21 cellular contexts compared by ENCODE assay signal in the genomic region with DNA sequence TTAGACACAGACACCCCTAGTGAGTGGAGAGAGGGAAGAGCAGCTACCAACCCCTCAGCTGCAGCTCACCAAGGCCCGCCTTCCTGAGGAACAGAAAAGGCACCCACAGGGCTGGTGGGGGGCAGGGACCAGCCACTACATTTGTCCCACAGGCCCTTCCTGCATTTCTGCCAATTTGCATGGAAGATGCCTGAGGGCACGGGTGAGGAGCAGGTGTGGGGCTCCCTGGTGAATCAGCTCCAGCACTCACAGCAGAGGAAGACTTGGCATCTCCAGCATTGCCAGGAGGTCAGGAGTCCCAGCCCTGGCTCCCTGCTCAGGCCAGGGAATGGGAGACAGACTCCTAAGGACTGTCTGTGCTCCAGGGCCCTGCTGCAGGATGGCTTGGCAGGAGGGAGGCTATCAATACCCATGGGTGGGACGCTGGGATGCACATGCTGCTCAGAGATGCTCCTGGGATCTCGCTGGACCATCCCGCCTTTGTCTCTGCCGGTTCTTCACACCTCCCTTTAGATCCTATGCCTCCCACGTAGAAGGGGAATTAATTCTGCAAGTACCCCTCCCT.
"Had no signal": no experiment of that assay in that cellular context is flagged by ENCODE, and none has a peak within 500 bp of the region (broad histone marks: within the 10 kb centered on the region; RNA-seq: fewer than 3 reads in every experiment).

No MANE protein-coding gene starts in this region.

- H3K4me1 Mint-ChIP-seq: naive thymus-derived CD8-positive, alpha-beta T cell had no signal

- H3K9me3 Mint-ChIP-seq: activated naive CD4-positive, alpha-beta T cell treated with anti-CD3 and anti-CD28 coated beads, Interleukin-2, amount 50 U/mL, for 72 hours; activated T-helper 1 cell treated with anti-CD3 and anti-CD28 coated beads, Interleukin-12 subunit alpha, Interleukin-12 subunit beta, Interleukin-2, Interleukin-4 antibody, amounts not matched to agents 30 ng/mL and 10 ng/mL and 1 ng/mL, durations not matched to agents 14 hours and 24 hours and 36 hours; naive thymus-derived CD8-positive, alpha-beta T cell; stimulated activated naive CD8-positive, alpha-beta T cell treated with anti-CD3 and anti-CD28 coated beads, Interleukin-15, Interleukin-2, amounts not matched to agents 100 ng/mL and 50 ng/mL, for 24 hours had no signal

- ATAC-seq: activated naive CD4-positive, alpha-beta T cell treated with anti-CD3 and anti-CD28 coated beads, Interleukin-2, amount 50 U/mL, for 72 hours; left cardiac atrium; naive thymus-derived CD8-positive, alpha-beta T cell; right lobe of liver had no signal

- H3K79me2 ChIP-seq: parathyroid adenoma had no signal

- H3K27ac ChIP-seq: adrenal gland, esophagus muscularis mucosa, neutrophil, parathyroid adenoma, right lobe of liver, suprapubic skin, transverse colon, uterus had no signal

- H3K9ac ChIP-seq: parathyroid adenoma had no signal

- H2AFZ ChIP-seq: parathyroid adenoma had no signal

- H3K9me3 ChIP-seq: adrenal gland, esophagus muscularis mucosa, neutrophil, right lobe of liver, suprapubic skin, transverse colon, uterus had no signal

- H3K27me3 ChIP-seq: right lobe of liver, uterus had no signal

- H3K27ac Mint-ChIP-seq: activated naive CD4-positive, alpha-beta T cell treated with anti-CD3 and anti-CD28 coated beads, Interleukin-2, amount 50 U/mL, for 72 hours; activated T-helper 1 cell treated with anti-CD3 and anti-CD28 coated beads, Interleukin-12 subunit alpha, Interleukin-12 subunit beta, Interleukin-2, Interleukin-4 antibody, amounts not matched to agents 30 ng/mL and 10 ng/mL and 1 ng/mL, durations not matched to agents 14 hours and 24 hours and 36 hours; naive thymus-derived CD8-positive, alpha-beta T cell; stimulated activated naive CD8-positive, alpha-beta T cell treated with anti-CD3 and anti-CD28 coated beads, Interleukin-15, Interleukin-2, amounts not matched to agents 100 ng/mL and 50 ng/mL, for 24 hours had no signal

- H3K4me3 ChIP-seq: adrenal gland, esophagus muscularis mucosa, right lobe of liver, suprapubic skin, transverse colon, uterus had no signal

- H3K36me3 ChIP-seq: adrenal gland, esophagus muscularis mucosa, neutrophil, right lobe of liver, suprapubic skin, transverse colon, uterus had no signal

- DNase-seq: activated CD4-positive, alpha-beta T cell treated with anti-CD3 and anti-CD28 coated beads, Interleukin-2, amount 50 U/mL, for 4 hours; activated gamma-delta T cell treated with Interleukin-2 at 50 U/mL for 16 hours; activated T-cell treated with anti-CD3 and anti-CD28 coated beads for 4 hours; adrenal gland; effector CD4-positive, alpha-beta T cell; left cardiac atrium; mesenchymal stem cell; naive thymus-derived CD8-positive, alpha-beta T cell; right lobe of liver; small intestine; stimulated activated CD4-positive, alpha-beta T cell treated with anti-CD3 and anti-CD28 coated beads, Interleukin-15, amount 100 ng/mL, for 24 hours; stimulated activated CD4-positive, alpha-beta T cell treated with anti-CD3 and anti-CD28 coated beads, Interleukin-2, amount 100 ng/mL, for 48 hours; transverse colon; uterus had no signal

- H3K4me3 Mint-ChIP-seq: activated T-helper 1 cell treated with anti-CD3 and anti-CD28 coated beads, Interleukin-12 subunit alpha, Interleukin-12 subunit beta, Interleukin-2, Interleukin-4 antibody, amounts not matched to agents 30 ng/mL and 10 ng/mL and 1 ng/mL, durations not matched to agents 14 hours and 24 hours and 36 hours; naive thymus-derived CD8-positive, alpha-beta T cell; stimulated activated naive CD8-positive, alpha-beta T cell treated with anti-CD3 and anti-CD28 coated beads, Interleukin-15, Interleukin-2, amounts not matched to agents 100 ng/mL and 50 ng/mL, for 24 hours had no signal

- H3K4me1 ChIP-seq: adrenal gland, parathyroid adenoma, right lobe of liver, transverse colon, uterus had no signal
